In genomic region chr1:93749894-93750301, GRCh38 we compare ENCODE assay signal across 9 cellular contexts.
DNase-seq lines count a peak whose midpoint lies in the region; ATAC-seq and TF ChIP-seq lines count a peak whose summit lies in the region.
"Had no signal": no experiment of that assay in that cellular context is flagged by ENCODE, and none has a peak within 500 bp of the region (broad histone marks: within the 10 kb centered on the region; RNA-seq: fewer than 3 reads in every experiment).

No MANE protein-coding gene starts in this region.

- H3K36me3 ChIP-seq in SU-DHL-6 (ENCODE audit: low read length): no peaks in the 10 kb centered on the region
- H3K36me3 ChIP-seq in SJCRH30: no peaks in the 10 kb centered on the region
- H3K36me3 ChIP-seq: neutrophil had no signal

- intact Hi-C loops in activated CD4-positive, alpha-beta T cell treated with anti-CD3 and anti-CD28 coated beads for 36 hours (cut with DNase I, micrococcal nuclease): no loop called here
- intact Hi-C loops in activated T-helper 1 cell treated with anti-CD3 and anti-CD28 coated beads, Interleukin-12 subunit alpha, Interleukin-12 subunit beta, Interleukin-2, Interleukin-4 antibody, amounts not matched to agents 30 ng/mL and 10 ng/mL and 1 ng/mL, durations not matched to agents 14 hours and 24 hours and 36 hours (cut with micrococcal nuclease): loop anchor here (5.0 kb wide), 1 partner anchor 68 kb away; the partner anchor contains the start of gene BCAR3

- H3K9ac ChIP-seq in SU-DHL-6 (ENCODE audit: low read length): no peak overlapping the region

- H3K4me1 ChIP-seq in SJCRH30: peaks cover 14% of the 10 kb centered on the region

- H3K4me2 ChIP-seq in SU-DHL-6 (ENCODE audit: low read depth, low read length, poor library complexity, severe bottlenecking): peak overlapping the region; percentile 28

- TF ChIP-seq CTCF in SU-DHL-6 (IDR thresholded peaks at IDR 0.05; ENCODE audit: insufficient read depth, low read length, poor library complexity, severe bottlenecking): no peak

- no peaks in the 10 kb centered on the region for H3K79me2 ChIP-seq in SU-DHL-6 (ENCODE audit: insufficient read depth, low read length)

- H3K27ac ChIP-seq in SU-DHL-6 (ENCODE audit: low read depth, low read length) (no peak overlapping the region), SJCRH30 (no peak overlapping the region)
- H3K27ac ChIP-seq: neutrophil had no signal

- no peaks in the 10 kb centered on the region for H3K9me3 ChIP-seq in SU-DHL-6 (ENCODE audit: insufficient read depth, low read length)
- H3K9me3 ChIP-seq in SJCRH30 (replicated peaks): peaks cover 5% of the 10 kb centered on the region; the same call in 1 of the 2 replicates
- H3K9me3 ChIP-seq: neutrophil had no signal

- H4K20me1 ChIP-seq in SU-DHL-6 (ENCODE audit: low read depth, low read length): no peaks in the 10 kb centered on the region

- H3K27me3 Mint-ChIP-seq in activated CD4-positive, alpha-beta T cell treated with anti-CD3 and anti-CD28 coated beads for 36 hours: peaks cover 8% of the 10 kb centered on the region
- peaks cover 11% of the 10 kb centered on the region for H3K27me3 Mint-ChIP-seq in activated T-helper 1 cell treated with anti-CD3 and anti-CD28 coated beads, Interleukin-12 subunit alpha, Interleukin-12 subunit beta, Interleukin-2, Interleukin-4 antibody, amounts not matched to agents 30 ng/mL and 10 ng/mL and 1 ng/mL, durations not matched to agents 14 hours and 24 hours and 36 hours (ENCODE audit: insufficient read depth)

- H3F3A ChIP-seq in SU-DHL-6 (ENCODE audit: insufficient read depth): peaks cover 3% of the 10 kb centered on the region; the same call in 1 of the 2 replicates

- POLR2A ChIA-PET in activated CD4-positive, alpha-beta T cell treated with anti-CD3 and anti-CD28 coated beads for 36 hours (lab: Charles Lee): interaction anchor here (0.6 kb wide), 1 partner anchor 73 kb away, joined by 3 read pairs; no protein-coding TSS in a partner anchor

- H2AFZ ChIP-seq in SU-DHL-6 (ENCODE audit: low read depth, low read length, severe bottlenecking): no peak overlapping the region

- H3K4me1 Mint-ChIP-seq in activated CD4-positive, alpha-beta T cell treated with anti-CD3 and anti-CD28 coated beads for 36 hours: peaks cover 20% of the 10 kb centered on the region
- H3K4me1 Mint-ChIP-seq in activated T-helper 1 cell treated with anti-CD3 and anti-CD28 coated beads, Interleukin-12 subunit alpha, Interleukin-12 subunit beta, Interleukin-2, Interleukin-4 antibody, amounts not matched to agents 30 ng/mL and 10 ng/mL and 1 ng/mL, durations not matched to agents 14 hours and 24 hours and 36 hours (ENCODE audit: low read depth): peaks cover 36% of the 10 kb centered on the region

- H3K9me3 Mint-ChIP-seq in activated CD4-positive, alpha-beta T cell treated with anti-CD3 and anti-CD28 coated beads for 36 hours (ENCODE audit: low read depth): peaks cover 9% of the 10 kb centered on the region
- peaks cover 12% of the 10 kb centered on the region for H3K9me3 Mint-ChIP-seq in activated T-helper 1 cell treated with anti-CD3 and anti-CD28 coated beads, Interleukin-12 subunit alpha, Interleukin-12 subunit beta, Interleukin-2, Interleukin-4 antibody, amounts not matched to agents 30 ng/mL and 10 ng/mL and 1 ng/mL, durations not matched to agents 14 hours and 24 hours and 36 hours

- H3K27me3 ChIP-seq in SU-DHL-6 (ENCODE audit: low read length): no peaks in the 10 kb centered on the region
- H3K27me3 ChIP-seq in SJCRH30: no peaks in the 10 kb centered on the region

- ATAC-seq in activated CD4-positive, alpha-beta T cell treated with anti-CD3 and anti-CD28 coated beads for 36 hours: no peak

- DNase-seq in DMS79 (lab: John Stamatoyannopoulos, UW) (peak; percentile 61), H4 (ENCODE audit: low spot score) (peak; percentile 14), left kidney (ENCODE audit: low read depth, low spot score) (peak; percentile 42), SJCRH30 (no peak)
- DNase-seq in activated CD4-positive, alpha-beta T cell treated with anti-CD3 and anti-CD28 coated beads for 36 hours: no peak
- DNase-seq in activated T-helper 1 cell treated with anti-CD3 and anti-CD28 coated beads, Interleukin-12 subunit alpha, Interleukin-12 subunit beta, Interleukin-2, Interleukin-4 antibody, amounts not matched to agents 30 ng/mL and 10 ng/mL and 1 ng/mL, durations not matched to agents 14 hours and 24 hours and 36 hours (ENCODE audit: low spot score): no peak
- DNase-seq in activated CD4-positive, CD25-positive, alpha-beta regulatory T cell (lab: John Stamatoyannopoulos, UW): no peak

- H3K4me3 Mint-ChIP-seq in activated CD4-positive, alpha-beta T cell treated with anti-CD3 and anti-CD28 coated beads for 36 hours: no peak overlapping the region
- H3K4me3 Mint-ChIP-seq in activated T-helper 1 cell treated with anti-CD3 and anti-CD28 coated beads, Interleukin-12 subunit alpha, Interleukin-12 subunit beta, Interleukin-2, Interleukin-4 antibody, amounts not matched to agents 30 ng/mL and 10 ng/mL and 1 ng/mL, durations not matched to agents 14 hours and 24 hours and 36 hours: no peak overlapping the region

- H3K9me2 ChIP-seq in SU-DHL-6 (replicated peaks; ENCODE audit: insufficient read depth, low read length): no peaks in the 10 kb centered on the region

- H3K4me3 ChIP-seq in SU-DHL-6 (ENCODE audit: insufficient read depth, low read length, poor library complexity, severe bottlenecking): no peak overlapping the region
- no peak overlapping the region for H3K4me3 ChIP-seq in SJCRH30

- no peaks in the 10 kb centered on the region for H3K36me3 Mint-ChIP-seq in activated CD4-positive, alpha-beta T cell treated with anti-CD3 and anti-CD28 coated beads for 36 hours (ENCODE audit: low read depth)
- H3K36me3 Mint-ChIP-seq in activated T-helper 1 cell treated with anti-CD3 and anti-CD28 coated beads, Interleukin-12 subunit alpha, Interleukin-12 subunit beta, Interleukin-2, Interleukin-4 antibody, amounts not matched to agents 30 ng/mL and 10 ng/mL and 1 ng/mL, durations not matched to agents 14 hours and 24 hours and 36 hours (ENCODE audit: low read depth): peaks cover 3% of the 10 kb centered on the region

- H3K27ac Mint-ChIP-seq in activated CD4-positive, alpha-beta T cell treated with anti-CD3 and anti-CD28 coated beads for 36 hours: no peak overlapping the region
- H3K27ac Mint-ChIP-seq in activated T-helper 1 cell treated with anti-CD3 and anti-CD28 coated beads, Interleukin-12 subunit alpha, Interleukin-12 subunit beta, Interleukin-2, Interleukin-4 antibody, amounts not matched to agents 30 ng/mL and 10 ng/mL and 1 ng/mL, durations not matched to agents 14 hours and 24 hours and 36 hours: no peak overlapping the region

- CTCF ChIA-PET in activated CD4-positive, alpha-beta T cell treated with anti-CD3 and anti-CD28 coated beads for 36 hours (lab: Charles Lee): interaction anchor here (0.6 to 1.4 kb wide), 4 partner anchors 121 to 353 kb away, joined by 3 to 9 read pairs (median 3); no protein-coding TSS in a partner anchor

Comparison
In these comparisons a context has a peak if more than half of its experiments do, and no peak if none do; other contexts are left out.
1. DNase-seq: peak in DMS79 (single experiment), H4 (single experiment) and left kidney (single experiment); none in activated CD4-positive, alpha-beta T cell treated with anti-CD3 and anti-CD28 coated beads for 36 hours (single experiment), activated T-helper 1 cell treated with anti-CD3 and anti-CD28 coated beads, Interleukin-12 subunit alpha, Interleukin-12 subunit beta, Interleukin-2, Interleukin-4 antibody, amounts not matched to agents 30 ng/mL and 10 ng/mL and 1 ng/mL, durations not matched to agents 14 hours and 24 hours and 36 hours (single experiment), activated CD4-positive, CD25-positive, alpha-beta regulatory T cell (0 of 4) and SJCRH30 (0 of 2).